8 cellular contexts compared by ENCODE assay signal in the genomic region with DNA sequence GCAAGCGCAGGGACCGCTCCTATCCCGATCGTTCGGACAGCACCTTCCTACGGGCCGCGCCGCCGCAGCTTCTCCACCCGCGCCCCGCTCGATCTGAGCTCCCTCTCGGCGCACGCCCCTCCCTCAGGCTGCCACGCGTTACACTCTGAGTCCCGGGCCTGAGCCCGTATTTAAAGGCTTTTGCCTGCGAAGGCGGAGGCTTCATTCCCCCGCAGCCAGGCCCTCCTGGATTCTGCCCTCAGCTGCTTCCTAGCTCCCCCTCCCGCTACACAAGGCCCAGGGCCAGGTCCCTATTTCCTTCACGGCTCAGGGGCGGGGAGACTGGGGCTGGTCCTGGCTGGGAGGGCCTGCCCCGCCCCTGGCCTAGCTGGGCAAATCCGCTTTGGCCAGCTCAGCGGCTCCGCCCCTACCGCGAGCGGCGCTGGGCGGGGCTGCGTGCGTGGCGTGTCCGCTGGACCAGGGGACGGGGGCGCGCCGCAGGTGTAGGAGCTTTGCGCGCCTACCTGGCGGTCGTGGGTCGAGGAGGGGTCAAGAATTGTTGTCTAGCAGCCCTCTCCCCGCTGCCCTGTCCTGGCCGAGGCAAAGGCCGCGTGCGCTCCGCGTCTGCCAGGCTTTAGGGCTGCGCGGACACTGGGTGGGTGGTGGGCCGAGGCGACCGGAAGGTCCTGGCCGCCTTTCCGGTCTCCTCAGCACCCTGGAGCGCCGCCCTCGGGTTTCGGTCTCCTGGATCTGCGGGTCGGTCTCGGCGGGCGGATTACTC. TPM values are rescaled to one million over a fixed set of nuclear protein-coding genes. Genes with fewer than 3 reads are reported as not detected.
A peak's percentile ranks its signal among the peaks of the same experiment; 100 is the strongest.
DNase-seq lines count a peak whose midpoint lies in the region; ATAC-seq and TF ChIP-seq lines count a peak whose summit lies in the region.

A gene (minus strand): TSS at position 144 of the 760 bp plus-strand sequence. CDS start 5,927 bp downstream, outside the sequence.

- TF ChIP-seq CTCF in lung (IDR thresholded peaks at IDR 0.05; ENCODE audit: control extremely low read depth, extremely low read depth) = no peak

- peaks cover 0 to 4% of the 10 kb centered on the region in 2 donors for H3K4me1 ChIP-seq in lung (ENCODE audit: control insufficient read depth in 2 of 2, insufficient read depth in 2 of 2, low read length in 2 of 2)

- no peaks in the 10 kb centered on the region for H3K27me3 ChIP-seq in lung (ENCODE audit: control insufficient read depth, insufficient read depth)

- 0% methylated on average over 63 to 72 of the region's 72 CpGs for WGBS in lung, 2 donors

- ATAC-seq in GM19467 (IDR thresholded peaks at IDR 0.05; ENCODE audit: unreplicated experiment) = peak; percentile 96
- peak; percentile 97 for ATAC-seq in lung (ENCODE audit: insufficient read depth, low FRiP score)

- H3K4me3 ChIP-seq in lung = peak within 1 kb of the TSS; percentile 63

- H3K36me3 ChIP-seq in lung (ENCODE audit: control insufficient read depth in 2 of 2, insufficient read depth in 2 of 2, low read length in 2 of 2) = peaks cover 0 to 1% of the 10 kb centered on the region in 2 donors

- H3K27ac ChIP-seq in lung (ENCODE audit: low read depth in 1 of 2, low read length in 1 of 2) = peak within 1 kb of the TSS; percentile 93 to 95

- peaks cover 0 to 3% of the 10 kb centered on the region in 2 donors for H3K9me3 ChIP-seq in lung (ENCODE audit: control insufficient read depth in 2 of 2, insufficient read depth in 1 of 2, low read length in 1 of 2)

- DNase-seq in CMK (ENCODE audit: low read depth) = peak; percentile 67
- peak; percentile 92 for DNase-seq in HS-27A (ENCODE audit: low read depth)
- peak; percentile 44 for DNase-seq in NK-92 (lab: John Stamatoyannopoulos, UW; ENCODE audit: unreplicated experiment)
- peak; percentile 70 to 81 for DNase-seq in activated CD8-positive, alpha-beta memory T cell treated with anti-CD3 and anti-CD28 coated beads for 1 hour (ENCODE audit: extremely low read depth in 1 of 2, low read depth in 1 of 2)
- peak; percentile 84 for DNase-seq in effector CD4-positive, alpha-beta T cell
- DNase-seq in lung (ENCODE audit: low spot score) = peak; percentile 97
- DNase-seq in stimulated activated CD4-positive, alpha-beta T cell treated with anti-CD3 and anti-CD28 coated beads, TNF-alpha, amount 100 ng/mL, for 4 hours (ENCODE audit: low read depth in 3 of 3) = peak; percentile 82 to 91 (median 86)

RNA-seq across cellular contexts. Expression of the gene that starts here (rescaled TPM):
- 10 to 100 TPM; 51.6 to 69.1 TPM for total RNA-seq in lung
- polyA plus RNA-seq in lung = 10 to 100 TPM; 13.4 to 21.5 TPM

Comparison
In these comparisons a context has a peak if more than half of its experiments do, and no peak if none do; other contexts are left out.
1. Peak in every context shown above with its lines: DNase-seq, ATAC-seq, H3K4me3 ChIP-seq and H3K27ac ChIP-seq.
2. DNase-seq: peak in every context shown above with its lines; median percentile 97 in lung; 92 in HS-27A; 86 in stimulated activated CD4-positive, alpha-beta T cell treated with anti-CD3 and anti-CD28 coated beads, TNF-alpha, amount 100 ng/mL, for 4 hours; 84 in effector CD4-positive, alpha-beta T cell; 76 in activated CD8-positive, alpha-beta memory T cell treated with anti-CD3 and anti-CD28 coated beads for 1 hour; 67 in CMK; 44 in NK-92.